In the genomic region with DNA sequence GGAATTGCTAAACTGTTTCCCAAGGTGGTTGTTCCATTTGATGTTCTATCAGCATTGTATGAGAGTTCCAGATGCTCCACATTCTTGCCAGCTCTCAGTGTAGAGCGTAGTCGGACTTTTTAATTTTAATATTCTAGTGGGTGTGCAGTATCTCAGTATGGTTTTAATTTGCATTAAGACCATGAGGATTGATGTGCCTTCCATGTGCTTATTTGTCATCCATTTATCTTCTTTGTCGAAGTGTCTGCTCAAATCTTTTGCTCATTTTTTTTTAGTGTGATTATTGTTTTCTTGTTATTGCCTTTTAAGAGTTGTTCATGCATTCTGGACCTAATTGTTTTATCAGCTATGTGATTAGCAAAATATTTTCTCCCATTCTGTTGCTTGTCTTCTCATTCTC, we compare ENCODE assay signal across 9 cellular contexts. TPM values are rescaled to one million over a fixed set of nuclear protein-coding genes. Genes with fewer than 3 reads are reported as not detected.
"Had no signal": no experiment of that assay in that cellular context is flagged by ENCODE, and none has a peak within 500 bp of the region (broad histone marks: within the 10 kb centered on the region; RNA-seq: fewer than 3 reads in every experiment).

No MANE protein-coding gene starts in this region.

- ATAC-seq: K562 had no signal

- DNase-seq: IMR-90, KBM-7, KG1 had no signal

- H3K4me3 ChIP-seq: K562 had no signal

- H3K4me2 ChIP-seq: KMS-11 had no signal

- FAIRE-seq: HTR-8/SVneo, K562 had no signal

- H3K27ac ChIP-seq: HL-60, KMS-11 had no signal

- H3K9ac ChIP-seq: KMS-11 had no signal

RNA-seq across cellular contexts. Expression of gene GUCA2B, which starts 13.8 kb away (rescaled TPM):
- total RNA-seq: HT1080, IMR-90, K562 had no signal
- polyA plus RNA-seq: IgD-negative memory B cell, IMR-90, K562 had no signal

RNA-seq across cellular contexts. Expression of gene GUCA2A, which starts 25.1 kb away (rescaled TPM):
- total RNA-seq: IMR-90, K562 had no signal
- polyA plus RNA-seq: IgD-negative memory B cell, IMR-90, K562 had no signal
